ENCODE assay signal across 26 cellular contexts in genomic region chr2:189050110-189050712, GRCh38.
DNase-seq lines count a peak whose midpoint lies in the region; ATAC-seq, FAIRE-seq and TF ChIP-seq lines count a peak whose summit lies in the region.
"Had no signal": no experiment of that assay in that cellular context is flagged by ENCODE, and none has a peak within 500 bp of the region (broad histone marks: within the 10 kb centered on the region; RNA-seq: fewer than 3 reads in every experiment).

No MANE protein-coding gene starts in this region.

- H3K27me3 ChIP-seq in Caco-2 (replicated peaks; ENCODE audit: control insufficient read depth, insufficient read depth, low read length): no peaks in the 10 kb centered on the region
- H3K27me3 ChIP-seq in HepG2 (ENCODE audit: control insufficient read depth in 1 of 2, insufficient read depth in 2 of 2, low read length in 2 of 2): no peaks in the 10 kb centered on the region
- no peaks in the 10 kb centered on the region for H3K27me3 ChIP-seq in smooth muscle cell (ENCODE audit: low read depth)
- no peaks in the 10 kb centered on the region for H3K27me3 ChIP-seq in psoas muscle (ENCODE audit: insufficient read depth in 3 of 3, low read length in 2 of 3)
- H3K27me3 ChIP-seq: BLaER1 treated with 17β-estradiol and CSF1 and Interleukin-3, amounts not matched to agents 10 nM and 100 nM; MG63 had no signal

- H3K4me1 Mint-ChIP-seq in Caco-2 (ENCODE audit: low read depth, unreplicated experiment) (peaks cover 17% of the 10 kb centered on the region), CD14-positive monocyte (no peaks in the 10 kb centered on the region)

- peak; percentile 88 to 99; a peak in 3 of 4 replicates for TF ChIP-seq EP300 in HepG2 (IDR thresholded peaks at IDR 0.05; ENCODE audit: low read depth in 2 of 2, low read length in 2 of 2)
- peak; percentile 92 for TF ChIP-seq EP300 in HepG2 (CRISPR knock-in tag; IDR thresholded peaks at IDR 0.05; ENCODE audit: borderline replicate concordance)

- intact Hi-C loops in Caco-2 (cut with micrococcal nuclease; ENCODE audit: unreplicated experiment) (loop anchor here (1.0 kb wide), 1 partner anchor 329 kb away; no protein-coding TSS in a partner anchor), HepG2 (cut with micrococcal nuclease; ENCODE audit: unreplicated experiment) (no loop called here), CD14-positive monocyte (cut with micrococcal nuclease) (no loop called here), psoas muscle (cut with DNase I) (no loop called here)

- H3K27ac ChIP-seq in HepG2 (ENCODE audit: extremely low read length, insufficient read depth, low read length): peak overlapping the region; percentile 67
- H3K27ac ChIP-seq in smooth muscle cell (ENCODE audit: low read depth): peak overlapping the region; percentile 63
- H3K27ac ChIP-seq in psoas muscle: no peak overlapping the region
- H3K27ac ChIP-seq: BLaER1 treated with 17β-estradiol and CSF1 and Interleukin-3, amounts not matched to agents 10 nM and 100 nM; SK-N-MC had no signal

- DNase-seq in Caco-2 (peak; percentile 32 to 51), NCI-H146 treated with DMSO at 0.1 percent for 48 hours (lab: John Stamatoyannopoulos, UW; ENCODE audit: unreplicated experiment) (peak; percentile 30), HepG2 (ENCODE audit: low spot score) (peak; percentile 95), smooth muscle cell (lab: John Stamatoyannopoulos, UW; ENCODE audit: unreplicated experiment) (no peak), GDM1 (lab: John Stamatoyannopoulos, UW) (no peak), CD14-positive monocyte (ENCODE audit: low spot score) (no peak), psoas muscle (no peak)
- DNase-seq: CD4-positive, alpha-beta memory T cell; COR-L47; DMS153; DND-41; H7; KG1; MG63; NCI-H1105 treated with DMSO at 0.1 percent for 48 hours; NCI-H1694; NCI-H2029 treated with DMSO at 0.1 percent for 48 hours; NCI-H2171; NCI-H510A; NCI-H774; SIG-M5; SW 1271 had no signal

- no peak overlapping the region; the same call in 1 of the 2 replicates for H3K9ac ChIP-seq in HepG2 (ENCODE audit: insufficient read depth, low read depth, low read length)
- no peak overlapping the region for H3K9ac ChIP-seq in smooth muscle cell (ENCODE audit: low read depth)
- H3K9ac ChIP-seq: BLaER1 treated with 17β-estradiol and CSF1 and Interleukin-3, amounts not matched to agents 10 nM and 100 nM had no signal

- H3K27me3 Mint-ChIP-seq in Caco-2 (ENCODE audit: insufficient read depth, unreplicated experiment) (no peaks in the 10 kb centered on the region), CD14-positive monocyte (ENCODE audit: low read depth in 3 of 3) (no peaks in the 10 kb centered on the region)
- H3K27me3 Mint-ChIP-seq: CD4-positive, alpha-beta memory T cell had no signal

- H3K9me3 ChIP-seq in Caco-2 (no peaks in the 10 kb centered on the region), HepG2 (ENCODE audit: low read length) (no peaks in the 10 kb centered on the region), smooth muscle cell (replicated peaks; ENCODE audit: low read depth) (no peaks in the 10 kb centered on the region), psoas muscle (no peaks in the 10 kb centered on the region)
- H3K9me3 ChIP-seq: BLaER1 treated with 17β-estradiol and CSF1 and Interleukin-3, amounts not matched to agents 10 nM and 100 nM; MG63 had no signal

- H3K4me1 ChIP-seq in Caco-2 (peaks cover 39% of the 10 kb centered on the region), HepG2 (ENCODE audit: insufficient read depth, low read length) (peaks cover 42% of the 10 kb centered on the region), smooth muscle cell (ENCODE audit: low read depth) (no peaks in the 10 kb centered on the region), psoas muscle (no peaks in the 10 kb centered on the region)
- H3K4me1 ChIP-seq: BLaER1 treated with 17β-estradiol and CSF1 and Interleukin-3, amounts not matched to agents 10 nM and 100 nM had no signal

- H3K9me3 Mint-ChIP-seq in Caco-2 (ENCODE audit: unreplicated experiment) (peaks cover 10% of the 10 kb centered on the region), CD14-positive monocyte (peaks cover 0 to 3% (median 0%) of the 10 kb centered on the region in 7 donors)
- H3K9me3 Mint-ChIP-seq: CD4-positive, alpha-beta memory T cell had no signal

- no peak for TF ChIP-seq POLR2A in HepG2 (IDR thresholded peaks at IDR 0.05; ENCODE audit: insufficient read depth in 1 of 2, low read depth in 2 of 2, low read length in 2 of 2)

- in situ Hi-C loops in HepG2 (cut with HindIII; ENCODE audit: extremely low pct_ligation_motif_present, low pct_unique_long_range_greater_than_20kb): no loop called here

- FAIRE-seq in HepG2 (lab: Jason Lieb, UNC): no peak
- FAIRE-seq: GM18507, RCC 7860 had no signal

- H3K36me3 Mint-ChIP-seq in Caco-2 (ENCODE audit: insufficient read depth, unreplicated experiment) (peaks cover 71% of the 10 kb centered on the region), CD14-positive monocyte (no peaks in the 10 kb centered on the region)
- H3K36me3 Mint-ChIP-seq: CD4-positive, alpha-beta memory T cell had no signal

- H3K4me3 Mint-ChIP-seq in Caco-2 (ENCODE audit: unreplicated experiment): peak overlapping the region; percentile 48
- H3K4me3 Mint-ChIP-seq in CD14-positive monocyte: no peak overlapping the region
- H3K4me3 Mint-ChIP-seq: CD4-positive, alpha-beta memory T cell had no signal

- H2AFZ ChIP-seq in HepG2 (ENCODE audit: low read length): no peak overlapping the region
- no peak overlapping the region for H2AFZ ChIP-seq in smooth muscle cell (ENCODE audit: low read depth)

- H3K4me2 ChIP-seq in HepG2 (ENCODE audit: low read depth, low read length): peak overlapping the region; percentile 60
- no peak overlapping the region for H3K4me2 ChIP-seq in smooth muscle cell
- H3K4me2 ChIP-seq: BLaER1 treated with 17β-estradiol and CSF1 and Interleukin-3, amounts not matched to agents 10 nM and 100 nM had no signal

- H3K27ac Mint-ChIP-seq in Caco-2 (ENCODE audit: unreplicated experiment) (peak overlapping the region; percentile 76), CD14-positive monocyte (no peak overlapping the region)

- TF ChIP-seq CTCF in Caco-2 (IDR thresholded peaks at IDR 0.05; ENCODE audit: insufficient read depth in 1 of 2, low read depth in 1 of 2, low read length in 1 of 2, severe bottlenecking in 1 of 2, unreplicated experiment in 1 of 2) (no peak), HepG2 (CRISPR knock-in tag; IDR thresholded peaks at IDR 0.05) (no peak), smooth muscle cell (IDR thresholded peaks at IDR 0.05; ENCODE audit: borderline replicate concordance, insufficient read depth, poor library complexity, severe bottlenecking) (no peak), CD14-positive monocyte (IDR thresholded peaks at IDR 0.05) (no peak), psoas muscle (IDR thresholded peaks at IDR 0.05) (no peak)

- WGBS in HepG2 (ENCODE audit: low lambda C conversion rate): 0% methylated on average over 6 of the region's 7 CpGs
- 92% methylated on average over 6 of the region's 7 CpGs for WGBS in smooth muscle cell (ENCODE audit: low lambda C conversion rate)
- WGBS in psoas muscle, 3 donors: 65 to 80% (median 75%) methylated on average over 7 of the region's 7 CpGs

- H3F3A ChIP-seq in smooth muscle cell (ENCODE audit: low read depth): peaks cover 10% of the 10 kb centered on the region

- BruUV-seq in Caco-2 (replicated peaks; lab: Mats Ljungman, UMichigan): no TSS peak
- no TSS peak for BruUV-seq in HepG2 (replicated peaks; lab: Mats Ljungman, UMichigan)

- TF ChIP-seq RAD21 in HepG2 (CRISPR knock-in tag; IDR thresholded peaks at IDR 0.05): no peak; the same call in 1 of the 2 replicates

- no peaks in the 10 kb centered on the region for H3K79me2 ChIP-seq in HepG2 (ENCODE audit: insufficient read depth, low read length)
- H3K79me2 ChIP-seq in smooth muscle cell (ENCODE audit: low read depth): peaks cover 44% of the 10 kb centered on the region

- ATAC-seq in HepG2 (peak; percentile 97), psoas muscle (no peak)

- H3K36me3 ChIP-seq in Caco-2 (ENCODE audit: control insufficient read depth, insufficient read depth, low read length) (no peaks in the 10 kb centered on the region; the same call in none of the 2 replicates), HepG2 (replicated peaks in 1 of 2; ENCODE audit: control insufficient read depth in 1 of 2, insufficient read depth in 2 of 2, low read length in 2 of 2) (no peaks in the 10 kb centered on the region), smooth muscle cell (ENCODE audit: low read depth) (peaks cover 59% of the 10 kb centered on the region), psoas muscle (ENCODE audit: insufficient read depth in 1 of 2, low read depth in 1 of 2) (peaks cover 0 to 40% of the 10 kb centered on the region in 2 donors)
- H3K36me3 ChIP-seq: BLaER1 treated with 17β-estradiol and CSF1 and Interleukin-3, amounts not matched to agents 10 nM and 100 nM had no signal

- POLR2A ChIA-PET in Caco-2 (lab: Charles Lee) (no interaction called here), HepG2 (lab: Yijun Ruan, JAX) (interaction anchor here (1.2 to 1.4 kb wide), 2 partner anchors 10 to 712 kb away, joined by 3 to 4 read pairs; partner anchors contain the start of gene OSGEPL1)

- H4K20me1 ChIP-seq in HepG2 (ENCODE audit: insufficient read depth, low read length): no peaks in the 10 kb centered on the region
- H4K20me1 ChIP-seq in smooth muscle cell (ENCODE audit: low read depth): no peaks in the 10 kb centered on the region
- H4K20me1 ChIP-seq: BLaER1 treated with 17β-estradiol and CSF1 and Interleukin-3, amounts not matched to agents 10 nM and 100 nM had no signal

- H3K4me3 ChIP-seq in Caco-2 (ENCODE audit: low read depth, low read length) (no peak overlapping the region), HepG2 (replicated peaks in 1 of 3; ENCODE audit: insufficient read depth in 1 of 3, low read depth in 2 of 3, low read length in 3 of 3) (peak overlapping the region in 2 of 3 experiments; percentile 0 to 37; a peak in 2 of 6 replicates), smooth muscle cell (no peak overlapping the region), psoas muscle (no peak overlapping the region)
- H3K4me3 ChIP-seq: BLaER1 treated with 17β-estradiol and CSF1 and Interleukin-3, amounts not matched to agents 10 nM and 100 nM; MG63; SK-N-MC had no signal

- CTCF ChIA-PET in Caco-2 (lab: Charles Lee) (no interaction called here), HepG2 (lab: Yijun Ruan, JAX; ENCODE audit: low intra/inter-chr PET ratio, low total read pairs) (no interaction called here)

TF ChIP-seq in HepG2, 621 proteins besides CTCF, POLR2A, EP300 and RAD21 (continues in another document):
- no peak for TF ChIP-seq ZBTB42 (CRISPR knock-in tag; IDR thresholded peaks at IDR 0.05)

Comparison
In these comparisons a context has a peak if more than half of its experiments do, and no peak if none do; other contexts are left out.
1. DNase-seq: peak in Caco-2 (2 of 2), NCI-H146 treated with DMSO at 0.1 percent for 48 hours (single experiment) and HepG2 (single experiment); none in smooth muscle cell (single experiment), GDM1 (single experiment), CD14-positive monocyte (single experiment) and psoas muscle (0 of 2).
2. H3K4me3 ChIP-seq: peak in HepG2 (2 of 3); none in Caco-2 (single experiment), smooth muscle cell (single experiment) and psoas muscle (single experiment).